Comparison of ENCODE assay signal across 8 cellular contexts in the genomic region with DNA sequence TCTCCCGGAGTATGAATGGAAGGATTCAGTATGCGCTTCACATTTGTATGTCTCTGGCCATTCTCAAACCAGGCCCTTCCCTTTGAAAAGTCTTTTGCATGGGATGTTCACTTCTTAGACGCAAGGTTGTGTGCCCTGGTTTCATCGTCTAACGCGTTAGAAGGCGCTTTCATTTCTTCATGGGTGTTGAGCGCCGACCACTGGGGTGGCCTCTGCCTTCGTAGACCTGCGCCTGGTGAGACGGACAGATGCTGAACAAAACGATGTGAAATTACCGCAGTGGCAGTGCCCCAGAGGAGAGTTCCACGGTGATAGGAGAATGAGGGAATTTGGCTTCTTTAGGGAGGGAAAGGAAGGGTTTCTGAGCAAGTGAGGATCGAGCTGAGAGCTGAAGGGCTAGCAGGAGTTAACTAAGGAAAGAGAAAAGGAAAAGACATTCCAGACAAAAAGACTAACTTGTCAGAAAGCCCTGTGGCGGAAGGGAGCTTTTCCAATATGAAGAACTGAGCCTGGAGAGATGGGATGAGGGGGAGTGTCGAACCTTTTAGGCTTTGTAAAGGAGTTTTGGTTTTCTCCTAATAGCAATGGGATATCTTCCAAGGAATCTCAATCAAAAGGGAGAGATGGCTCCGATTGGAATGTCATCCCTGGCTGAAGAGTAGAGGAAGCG. TPM values are rescaled to one million over a fixed set of nuclear protein-coding genes. Genes with fewer than 3 reads are reported as not detected.
DNase-seq lines count a peak whose midpoint lies in the region; ATAC-seq and TF ChIP-seq lines count a peak whose summit lies in the region.

No MANE protein-coding gene starts in this region.

- ATAC-seq in natural killer cell, result peak; percentile 30 to 33 (median 31)

- H3K4me1 Mint-ChIP-seq in natural killer cell, result peaks cover 33 to 39% of the 10 kb centered on the region in 2 donors

- H3K27me3 ChIP-seq in endocrine pancreas (ENCODE audit: control insufficient read depth, insufficient read depth, low read length) (no peaks in the 10 kb centered on the region), transverse colon (no peaks in the 10 kb centered on the region)

- intact Hi-C loops in natural killer cell (cut with micrococcal nuclease) (loop anchor here (1.0 to 10.0 kb wide), 7 partner anchors 24 to 724 kb away; a partner anchor contains a TSS), transverse colon (cut with DNase I; ENCODE audit: low total_unique reads) (loop anchor here (10.0 kb wide), 1 partner anchor 74 kb away; no protein-coding TSS in a partner anchor)

- H3K4me1 ChIP-seq in endocrine pancreas (ENCODE audit: control insufficient read depth, insufficient read depth, low read length) (peaks cover 34% of the 10 kb centered on the region), transverse colon (peaks cover 31 to 60% (median 46%) of the 10 kb centered on the region in 4 donors)

- DNase-seq in D341Med (ENCODE audit: low spot score) (peak; percentile 48), GM20000 (ENCODE audit: low spot score) (peak; percentile 44), natural killer cell (peak; percentile 56), transverse colon (peak; percentile 51), NCI-H1436 treated with DMSO at 0.1 percent for 48 hours (lab: John Stamatoyannopoulos, UW) (no peak)
- DNase-seq in activated CD4-positive, CD25-positive, alpha-beta regulatory T cell treated with anti-CD3 and anti-CD28 coated beads, Interleukin-2, amount 50 U/mL, for 72 hours, result peak; percentile 56

- H3K9me3 ChIP-seq in endocrine pancreas (ENCODE audit: control insufficient read depth, low read length) (no peaks in the 10 kb centered on the region), transverse colon (no peaks in the 10 kb centered on the region)

- TF ChIP-seq POLR2A in transverse colon (IDR thresholded peaks at IDR 0.05), result no peak

- H3K4me3 ChIP-seq in endocrine pancreas (ENCODE audit: control insufficient read depth, insufficient read depth, low read length) (peak overlapping the region; percentile 94), transverse colon (peak overlapping the region; percentile 19 to 77 (median 64))

- H3K27me3 Mint-ChIP-seq in natural killer cell (ENCODE audit: low read depth in 2 of 2), result no peaks in the 10 kb centered on the region

- no peak for TF ChIP-seq CTCF in GM20000 (IDR thresholded peaks at IDR 0.05; ENCODE audit: extremely low read depth, missing control alignments)
- peak; percentile 31 for TF ChIP-seq CTCF in natural killer cell (IDR thresholded peaks at IDR 0.05)
- peak in 1 of 5 experiments; percentile 19 for TF ChIP-seq CTCF in transverse colon (IDR thresholded peaks at IDR 0.05)

- TF ChIP-seq EP300 in Ishikawa (IDR thresholded peaks at IDR 0.05; ENCODE audit: borderline replicate concordance) (no peak), transverse colon (IDR thresholded peaks at IDR 0.05; ENCODE audit: low read depth) (no peak)

- peak overlapping the region; percentile 89 to 100 (median 96) for H3K27ac ChIP-seq in transverse colon

- H3K9me3 Mint-ChIP-seq in natural killer cell, result no peaks in the 10 kb centered on the region

- no peaks in the 10 kb centered on the region for H3K36me3 Mint-ChIP-seq in natural killer cell

- TF ChIP-seq RAD21 in Ishikawa (IDR thresholded peaks at IDR 0.05; ENCODE audit: low read depth), result peak; percentile 28; the same call in 1 of the 2 replicates

- no peak overlapping the region for H3K27ac Mint-ChIP-seq in natural killer cell

- peak overlapping the region; percentile 95 for H3K9ac ChIP-seq in endocrine pancreas (ENCODE audit: control insufficient read depth, insufficient read depth, low read length)

- in situ Hi-C loops in transverse colon (cut with MboI; ENCODE audit: low pct_ligation_motif_present in 1 of 4, low pct_unique_long_range_greater_than_20kb in 1 of 4, low sequenced_read_pairs in 3 of 4), result no loop called here

- H3K4me3 Mint-ChIP-seq in natural killer cell, result no peak overlapping the region

- H3K36me3 ChIP-seq in endocrine pancreas (ENCODE audit: control insufficient read depth, insufficient read depth, low read length) (no peaks in the 10 kb centered on the region), transverse colon (no peaks in the 10 kb centered on the region)

- 0 to 1% methylated on average over 15 to 20 of the region's 20 CpGs for WGBS in transverse colon (ENCODE audit: low coverage in 1 of 2), 2 donors

TF ChIP-seq in Ishikawa, 13 proteins besides CTCF, POLR2A, EP300 and RAD21:
- no peak for TF ChIP-seq ZBTB7A (IDR thresholded peaks at IDR 0.05; ENCODE audit: low read depth)
- TF ChIP-seq FOXM1 (IDR thresholded peaks at IDR 0.05; ENCODE audit: borderline replicate concordance, low read depth), result no peak
- TF ChIP-seq CEBPB (IDR thresholded peaks at IDR 0.05), result no peak
- no peak for TF ChIP-seq TAF1 (IDR thresholded peaks at IDR 0.05; ENCODE audit: low read depth)
- TF ChIP-seq YY1 (IDR thresholded peaks at IDR 0.05; ENCODE audit: low read depth), result no peak
- TF ChIP-seq, protein P1, sequence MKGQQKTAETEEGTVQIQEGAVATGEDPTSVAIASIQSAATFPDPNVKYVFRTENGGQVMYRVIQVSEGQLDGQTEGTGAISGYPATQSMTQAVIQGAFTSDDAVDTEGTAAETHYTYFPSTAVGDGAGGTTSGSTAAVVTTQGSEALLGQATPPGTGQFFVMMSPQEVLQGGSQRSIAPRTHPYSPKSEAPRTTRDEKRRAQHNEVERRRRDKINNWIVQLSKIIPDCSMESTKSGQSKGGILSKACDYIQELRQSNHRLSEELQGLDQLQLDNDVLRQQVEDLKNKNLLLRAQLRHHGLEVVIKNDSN (IDR thresholded peaks at IDR 0.05), result no peak
- no peak for TF ChIP-seq TCF12 (IDR thresholded peaks at IDR 0.05; ENCODE audit: low read depth)
- no peak for TF ChIP-seq EGR1 (IDR thresholded peaks at IDR 0.05)
- TF ChIP-seq, protein P2, sequence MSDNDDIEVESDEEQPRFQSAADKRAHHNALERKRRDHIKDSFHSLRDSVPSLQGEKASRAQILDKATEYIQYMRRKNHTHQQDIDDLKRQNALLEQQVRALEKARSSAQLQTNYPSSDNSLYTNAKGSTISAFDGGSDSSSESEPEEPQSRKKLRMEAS (IDR thresholded peaks at IDR 0.05), result no peak
- TF ChIP-seq NFIC (IDR thresholded peaks at IDR 0.05), result no peak

RNA-seq across cellular contexts. Expression of a gene that starts 0.9 kb away (rescaled TPM):
- total RNA-seq in natural killer cell, result 10 to 100 TPM; 18.7 to 26.0 (median 23.9) TPM
- total RNA-seq in transverse colon, result 10 to 100 TPM; 11.2 to 22.1 (median 16.9) TPM

RNA-seq across cellular contexts. Expression of a gene that starts 1.3 kb away (rescaled TPM):
- total RNA-seq in natural killer cell (100 to 1,000 TPM; 161 to 189 (median 178) TPM), transverse colon (10 to 100 TPM in 3 of 4 donors, 1 to 10 TPM in 1; 9.2 to 52.0 (median 34.0) TPM)

RNA-seq across cellular contexts. Expression of a gene that starts 38.0 kb away (rescaled TPM):
- total RNA-seq in natural killer cell, result 10 to 100 TPM; 24.1 to 25.2 (median 25.0) TPM
- total RNA-seq in transverse colon, result 10 to 100 TPM; 16.8 to 59.1 (median 23.9) TPM
